In the genomic region with DNA sequence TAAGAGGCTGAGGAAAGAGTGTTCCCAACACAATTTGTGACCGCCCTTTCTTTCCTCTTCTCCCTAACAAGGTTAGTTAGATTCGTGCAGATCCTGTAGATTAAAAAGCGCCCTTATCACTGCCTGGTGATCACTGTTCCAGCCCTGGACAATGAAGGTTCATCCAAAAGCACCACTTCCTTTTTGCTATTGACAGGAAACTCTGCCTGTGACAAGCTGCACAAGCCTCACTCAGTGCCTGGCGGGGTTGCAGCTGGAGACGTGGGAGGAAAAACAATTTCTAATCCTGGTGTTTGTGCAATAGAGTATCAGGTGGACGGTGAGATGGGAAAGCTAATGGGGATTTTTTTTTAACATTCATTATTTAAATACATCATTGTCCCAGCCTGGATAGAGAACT, we compare ENCODE assay signal across 1 cellular context.
TF ChIP-seq lines count a peak whose summit lies in the region.

No MANE protein-coding gene starts in this region.

TF ChIP-seq in GM23338, 12 proteins besides CTCF, POLR2A, EP300 and RAD21 (continued from another document):
- TF ChIP-seq, protein P1, sequence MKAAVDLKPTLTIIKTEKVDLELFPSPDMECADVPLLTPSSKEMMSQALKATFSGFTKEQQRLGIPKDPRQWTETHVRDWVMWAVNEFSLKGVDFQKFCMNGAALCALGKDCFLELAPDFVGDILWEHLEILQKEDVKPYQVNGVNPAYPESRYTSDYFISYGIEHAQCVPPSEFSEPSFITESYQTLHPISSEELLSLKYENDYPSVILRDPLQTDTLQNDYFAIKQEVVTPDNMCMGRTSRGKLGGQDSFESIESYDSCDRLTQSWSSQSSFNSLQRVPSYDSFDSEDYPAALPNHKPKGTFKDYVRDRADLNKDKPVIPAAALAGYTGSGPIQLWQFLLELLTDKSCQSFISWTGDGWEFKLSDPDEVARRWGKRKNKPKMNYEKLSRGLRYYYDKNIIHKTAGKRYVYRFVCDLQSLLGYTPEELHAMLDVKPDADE (IDR thresholded peaks at IDR 0.05): no peak
- TF ChIP-seq, protein P2, sequence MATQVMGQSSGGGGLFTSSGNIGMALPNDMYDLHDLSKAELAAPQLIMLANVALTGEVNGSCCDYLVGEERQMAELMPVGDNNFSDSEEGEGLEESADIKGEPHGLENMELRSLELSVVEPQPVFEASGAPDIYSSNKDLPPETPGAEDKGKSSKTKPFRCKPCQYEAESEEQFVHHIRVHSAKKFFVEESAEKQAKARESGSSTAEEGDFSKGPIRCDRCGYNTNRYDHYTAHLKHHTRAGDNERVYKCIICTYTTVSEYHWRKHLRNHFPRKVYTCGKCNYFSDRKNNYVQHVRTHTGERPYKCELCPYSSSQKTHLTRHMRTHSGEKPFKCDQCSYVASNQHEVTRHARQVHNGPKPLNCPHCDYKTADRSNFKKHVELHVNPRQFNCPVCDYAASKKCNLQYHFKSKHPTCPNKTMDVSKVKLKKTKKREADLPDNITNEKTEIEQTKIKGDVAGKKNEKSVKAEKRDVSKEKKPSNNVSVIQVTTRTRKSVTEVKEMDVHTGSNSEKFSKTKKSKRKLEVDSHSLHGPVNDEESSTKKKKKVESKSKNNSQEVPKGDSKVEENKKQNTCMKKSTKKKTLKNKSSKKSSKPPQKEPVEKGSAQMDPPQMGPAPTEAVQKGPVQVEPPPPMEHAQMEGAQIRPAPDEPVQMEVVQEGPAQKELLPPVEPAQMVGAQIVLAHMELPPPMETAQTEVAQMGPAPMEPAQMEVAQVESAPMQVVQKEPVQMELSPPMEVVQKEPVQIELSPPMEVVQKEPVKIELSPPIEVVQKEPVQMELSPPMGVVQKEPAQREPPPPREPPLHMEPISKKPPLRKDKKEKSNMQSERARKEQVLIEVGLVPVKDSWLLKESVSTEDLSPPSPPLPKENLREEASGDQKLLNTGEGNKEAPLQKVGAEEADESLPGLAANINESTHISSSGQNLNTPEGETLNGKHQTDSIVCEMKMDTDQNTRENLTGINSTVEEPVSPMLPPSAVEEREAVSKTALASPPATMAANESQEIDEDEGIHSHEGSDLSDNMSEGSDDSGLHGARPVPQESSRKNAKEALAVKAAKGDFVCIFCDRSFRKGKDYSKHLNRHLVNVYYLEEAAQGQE (IDR thresholded peaks at IDR 0.05; ENCODE audit: unreplicated experiment): no peak
- TF ChIP-seq JUNB (IDR thresholded peaks at IDR 0.05; ENCODE audit: unreplicated experiment) (no peak), STAT1 (IDR thresholded peaks at IDR 0.05; ENCODE audit: unreplicated experiment) (no peak), EZH2phosphoT487 (IDR thresholded peaks at IDR 0.05; ENCODE audit: unreplicated experiment) (no peak), POLR2AphosphoS5 (IDR thresholded peaks at IDR 0.05; ENCODE audit: low read depth) (no peak)
